In genomic region chr9:120928720-120929389, GRCh38 we compare ENCODE assay signal across 8 cellular contexts. TPM values are rescaled to one million over a fixed set of nuclear protein-coding genes. Genes with fewer than 3 reads are reported as not detected.
A peak's percentile ranks its signal among the peaks of the same experiment; 100 is the strongest.
DNase-seq lines count a peak whose midpoint lies in the region; ATAC-seq and TF ChIP-seq lines count a peak whose summit lies in the region.

No MANE protein-coding gene starts in this region.

- peaks cover 27% of the 10 kb centered on the region for H3K36me3 Mint-ChIP-seq in activated T-helper 1 cell treated with anti-CD3 and anti-CD28 coated beads, Interleukin-12 subunit alpha, Interleukin-12 subunit beta, Interleukin-2, Interleukin-4 antibody, amounts not matched to agents 30 ng/mL and 10 ng/mL and 1 ng/mL, durations not matched to agents 14 hours and 24 hours and 36 hours (ENCODE audit: low read depth)
- H3K36me3 Mint-ChIP-seq in naive thymus-derived CD8-positive, alpha-beta T cell, result peaks cover 0 to 10% (median 5%) of the 10 kb centered on the region in 3 donors

- peaks cover 24% of the 10 kb centered on the region for H3K4me1 ChIP-seq in fibroblast of lung (ENCODE audit: control insufficient read depth, extremely low read depth, insufficient read depth, low read length)
- H3K4me1 ChIP-seq in thymus (ENCODE audit: control insufficient read depth, insufficient read depth, low read length), result peaks cover 49% of the 10 kb centered on the region

- peak; percentile 29 for ATAC-seq in HG02840 (IDR thresholded peaks at IDR 0.05; ENCODE audit: low FRiP score, unreplicated experiment)
- peak; percentile 48 to 52 for ATAC-seq in naive thymus-derived CD8-positive, alpha-beta T cell

- peaks cover 3% of the 10 kb centered on the region for H3K9me3 Mint-ChIP-seq in activated T-helper 1 cell treated with anti-CD3 and anti-CD28 coated beads, Interleukin-12 subunit alpha, Interleukin-12 subunit beta, Interleukin-2, Interleukin-4 antibody, amounts not matched to agents 30 ng/mL and 10 ng/mL and 1 ng/mL, durations not matched to agents 14 hours and 24 hours and 36 hours
- no peaks in the 10 kb centered on the region for H3K9me3 Mint-ChIP-seq in naive thymus-derived CD8-positive, alpha-beta T cell

- peak; percentile 35 for DNase-seq in DMS79 treated with DMSO at 0.1 percent for 48 hours (lab: John Stamatoyannopoulos, UW)
- DNase-seq in DMS79 (lab: John Stamatoyannopoulos, UW), result no peak
- peak; percentile 5 for DNase-seq in NCI-H526 treated with DMSO at 0.1 percent for 48 hours (lab: John Stamatoyannopoulos, UW)
- DNase-seq in activated T-helper 1 cell treated with anti-CD3 and anti-CD28 coated beads, Interleukin-12 subunit alpha, Interleukin-12 subunit beta, Interleukin-2, Interleukin-4 antibody, amounts not matched to agents 30 ng/mL and 10 ng/mL and 1 ng/mL, durations not matched to agents 14 hours and 24 hours and 36 hours (ENCODE audit: low spot score), result peak; percentile 82
- peak in 1 of 2 donors; percentile 50 for DNase-seq in fibroblast of lung (ENCODE audit: low read depth in 2 of 2)
- peak; percentile 49 to 85 (median 72) for DNase-seq in naive thymus-derived CD8-positive, alpha-beta T cell

- H3K4me3 ChIP-seq in fibroblast of lung (replicated peaks in 1 of 4; ENCODE audit: control extremely low read depth in 1 of 4, insufficient read depth in 1 of 4, low read depth in 3 of 4, low read length in 4 of 4) (peak overlapping the region; percentile 30 to 64 (median 34)), thymus (ENCODE audit: low read length) (peak overlapping the region; percentile 67)

- H3K4me2 ChIP-seq in fibroblast of lung (ENCODE audit: extremely low read depth, insufficient read depth, low read length), result peak overlapping the region; percentile 86

- H3K36me3 ChIP-seq in fibroblast of lung (ENCODE audit: control insufficient read depth, insufficient read depth, low read length) (no peaks in the 10 kb centered on the region), thymus (ENCODE audit: control insufficient read depth, insufficient read depth) (no peaks in the 10 kb centered on the region)

- H3K27me3 ChIP-seq in fibroblast of lung (ENCODE audit: control insufficient read depth, insufficient read depth, low read length) (no peaks in the 10 kb centered on the region), thymus (ENCODE audit: control insufficient read depth, insufficient read depth) (no peaks in the 10 kb centered on the region)

- H3K9me3 ChIP-seq in fibroblast of lung (ENCODE audit: control insufficient read depth, insufficient read depth, low read depth, low read length) (no peaks in the 10 kb centered on the region), thymus (ENCODE audit: control insufficient read depth) (no peaks in the 10 kb centered on the region)

- H3K79me2 ChIP-seq in fibroblast of lung (ENCODE audit: control insufficient read depth, insufficient read depth, low read length), result no peaks in the 10 kb centered on the region

- POLR2A ChIA-PET in naive thymus-derived CD8-positive, alpha-beta T cell (lab: Charles Lee), result interaction anchor here (0.5 to 37.3 kb wide), 12 partner anchors 9 to 273 kb away, joined by 3 to 1842 read pairs (median 4); partner anchors contain the start of genes CNTRL, FBXW2, PHF19 and PSMD5

- intact Hi-C loops in activated T-helper 1 cell treated with anti-CD3 and anti-CD28 coated beads, Interleukin-12 subunit alpha, Interleukin-12 subunit beta, Interleukin-2, Interleukin-4 antibody, amounts not matched to agents 30 ng/mL and 10 ng/mL and 1 ng/mL, durations not matched to agents 14 hours and 24 hours and 36 hours (cut with micrococcal nuclease), result loop anchor here (1.0 to 10.0 kb wide), 2 partner anchors 136 to 426 kb away; partner anchors contain the start of gene FBXW2

- peak overlapping the region; percentile 89 for H3K4me3 Mint-ChIP-seq in activated T-helper 1 cell treated with anti-CD3 and anti-CD28 coated beads, Interleukin-12 subunit alpha, Interleukin-12 subunit beta, Interleukin-2, Interleukin-4 antibody, amounts not matched to agents 30 ng/mL and 10 ng/mL and 1 ng/mL, durations not matched to agents 14 hours and 24 hours and 36 hours
- peak overlapping the region; percentile 92 to 97 (median 94) for H3K4me3 Mint-ChIP-seq in naive thymus-derived CD8-positive, alpha-beta T cell

- H4K20me1 ChIP-seq in fibroblast of lung (ENCODE audit: control insufficient read depth, extremely low read depth, insufficient read depth, low read length), result no peaks in the 10 kb centered on the region

- H2AFZ ChIP-seq in fibroblast of lung (ENCODE audit: low read length), result peak overlapping the region; percentile 59

- TF ChIP-seq CTCF in fibroblast of lung (conservative IDR thresholded peaks at IDR 0.05 in 1 of 2, IDR thresholded peaks at IDR 0.05 in 1 of 2; ENCODE audit: low read depth in 1 of 2, low read length in 2 of 2), result peak; percentile 5 to 7

- H3K4me1 Mint-ChIP-seq in activated T-helper 1 cell treated with anti-CD3 and anti-CD28 coated beads, Interleukin-12 subunit alpha, Interleukin-12 subunit beta, Interleukin-2, Interleukin-4 antibody, amounts not matched to agents 30 ng/mL and 10 ng/mL and 1 ng/mL, durations not matched to agents 14 hours and 24 hours and 36 hours (ENCODE audit: low read depth), result peaks cover 87% of the 10 kb centered on the region
- peaks cover 45 to 90% (median 85%) of the 10 kb centered on the region in 4 donors for H3K4me1 Mint-ChIP-seq in naive thymus-derived CD8-positive, alpha-beta T cell

- under 1% methylated on average over 72 of the region's 72 CpGs for WGBS in thymus

- no peaks in the 10 kb centered on the region for H3K27me3 Mint-ChIP-seq in activated T-helper 1 cell treated with anti-CD3 and anti-CD28 coated beads, Interleukin-12 subunit alpha, Interleukin-12 subunit beta, Interleukin-2, Interleukin-4 antibody, amounts not matched to agents 30 ng/mL and 10 ng/mL and 1 ng/mL, durations not matched to agents 14 hours and 24 hours and 36 hours (ENCODE audit: insufficient read depth)
- no peaks in the 10 kb centered on the region for H3K27me3 Mint-ChIP-seq in naive thymus-derived CD8-positive, alpha-beta T cell

- H3K27ac Mint-ChIP-seq in activated T-helper 1 cell treated with anti-CD3 and anti-CD28 coated beads, Interleukin-12 subunit alpha, Interleukin-12 subunit beta, Interleukin-2, Interleukin-4 antibody, amounts not matched to agents 30 ng/mL and 10 ng/mL and 1 ng/mL, durations not matched to agents 14 hours and 24 hours and 36 hours, result peak overlapping the region; percentile 96
- H3K27ac Mint-ChIP-seq in naive thymus-derived CD8-positive, alpha-beta T cell, result peak overlapping the region; percentile 97 to 100 (median 99)

- H3K9ac ChIP-seq in fibroblast of lung (ENCODE audit: insufficient read depth, low read length), result peak overlapping the region; percentile 62

- H3K27ac ChIP-seq in fibroblast of lung (ENCODE audit: insufficient read depth, low read length), result peak overlapping the region; percentile 43
- peak overlapping the region; percentile 91 for H3K27ac ChIP-seq in thymus (ENCODE audit: low read depth)

RNA-seq across cellular contexts. Expression of gene TRAF1, which starts 2.3 kb away (rescaled TPM):
- total RNA-seq in activated T-helper 1 cell treated with anti-CD3 and anti-CD28 coated beads, Interleukin-12 subunit alpha, Interleukin-12 subunit beta, Interleukin-2, Interleukin-4 antibody, amounts not matched to agents 30 ng/mL and 10 ng/mL and 1 ng/mL, durations not matched to agents 14 hours and 24 hours and 36 hours, result 136 and 138 TPM in 2 replicates
- 2.6 and 3.8 TPM in 2 replicates for total RNA-seq in fibroblast of lung
- 0.58 and 0.93 TPM in 2 replicates for polyA plus RNA-seq in fibroblast of lung
- polyA plus RNA-seq in fibroblast of lung (2012), result 0.52 and 0.82 TPM in 2 replicates
- polyA minus RNA-seq in fibroblast of lung (ENCODE audit: low replicate concordance), result 1.4 TPM in 2 replicates
- 100 to 1,000 TPM; 125 to 126 TPM for total RNA-seq in naive thymus-derived CD8-positive, alpha-beta T cell
- polyA plus RNA-seq in naive thymus-derived CD8-positive, alpha-beta T cell, result 1 to 10 TPM; 3.7 to 7.0 (median 4.9) TPM
- 21.7 TPM for polyA plus RNA-seq in thymus

RNA-seq across cellular contexts. Expression of gene PHF19, which starts 51.9 kb away (rescaled TPM):
- total RNA-seq in activated T-helper 1 cell treated with anti-CD3 and anti-CD28 coated beads, Interleukin-12 subunit alpha, Interleukin-12 subunit beta, Interleukin-2, Interleukin-4 antibody, amounts not matched to agents 30 ng/mL and 10 ng/mL and 1 ng/mL, durations not matched to agents 14 hours and 24 hours and 36 hours, result 134 and 142 TPM in 2 replicates
- 22.1 and 38.3 TPM in 2 replicates for total RNA-seq in fibroblast of lung
- polyA plus RNA-seq in fibroblast of lung (21.4 and 60.5 TPM in 2 replicates), thymus (32.6 TPM)
- polyA plus RNA-seq in fibroblast of lung (2012), result 26.3 and 73.6 TPM in 2 replicates
- polyA minus RNA-seq in fibroblast of lung (ENCODE audit: low replicate concordance), result 47.6 and 166 TPM in 2 replicates
- total RNA-seq in naive thymus-derived CD8-positive, alpha-beta T cell, result 100 to 1,000 TPM; 143 to 144 TPM
- polyA plus RNA-seq in naive thymus-derived CD8-positive, alpha-beta T cell, result 10 to 100 TPM in 1 of 3 donors, 1 to 10 TPM in 2; 6.3 to 11.8 (median 9.4) TPM

Comparison
In these comparisons a context has a peak if more than half of its experiments do, and no peak if none do; other contexts are left out.
1. RNA of gene TRAF1, which starts 2.3 kb away (total RNA-seq): 136 to 138 TPM in activated T-helper 1 cell treated with anti-CD3 and anti-CD28 coated beads, Interleukin-12 subunit alpha, Interleukin-12 subunit beta, Interleukin-2, Interleukin-4 antibody, amounts not matched to agents 30 ng/mL and 10 ng/mL and 1 ng/mL, durations not matched to agents 14 hours and 24 hours and 36 hours and 125 to 126 TPM in naive thymus-derived CD8-positive, alpha-beta T cell; 2.6 to 3.8 TPM in fibroblast of lung; every median in the first group is over 10 times any median in the second.